16 cellular contexts compared by ENCODE assay signal in the genomic region with DNA sequence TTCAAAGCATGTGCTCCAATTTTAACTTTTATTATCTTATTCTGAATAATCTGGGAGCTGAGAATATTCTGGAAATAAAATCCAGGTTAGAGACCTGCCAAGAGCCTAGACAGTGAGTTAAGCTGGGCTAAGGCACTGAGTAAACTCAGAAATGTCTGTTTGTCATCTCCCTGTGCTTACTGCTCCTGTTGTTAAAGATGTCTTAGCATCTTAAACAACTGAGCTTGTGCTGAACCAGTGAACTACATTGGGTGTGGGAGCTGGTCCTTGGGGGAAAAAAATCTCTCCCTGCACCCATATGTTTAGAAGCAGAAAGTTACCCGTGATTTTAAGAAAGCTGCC. TPM values are rescaled to one million over a fixed set of nuclear protein-coding genes. Genes with fewer than 3 reads are reported as not detected.
DNase-seq lines count a peak whose midpoint lies in the region; ATAC-seq and TF ChIP-seq lines count a peak whose summit lies in the region.
"Had no signal": no experiment of that assay in that cellular context is flagged by ENCODE, and none has a peak within 500 bp of the region (broad histone marks: within the 10 kb centered on the region; RNA-seq: fewer than 3 reads in every experiment).

No MANE protein-coding gene starts in this region.

- H3K4ac ChIP-seq in mesendoderm (ENCODE audit: low read depth, low read length): no peak overlapping the region

- H2BK120ac ChIP-seq in mesendoderm (ENCODE audit: low read depth, low read length): peak overlapping the region; percentile 15

- no peak for TF ChIP-seq CTCF in Loucy (conservative IDR thresholded peaks at IDR 0.05; ENCODE audit: low read length)
- no peak for TF ChIP-seq CTCF in breast epithelium (IDR thresholded peaks at IDR 0.05)
- no peak for TF ChIP-seq CTCF in type B pancreatic cell (conservative IDR thresholded peaks at IDR 0.05)

- no peaks in the 10 kb centered on the region for H3K9me3 Mint-ChIP-seq in type B pancreatic cell
- H3K9me3 Mint-ChIP-seq in naive thymus-derived CD4-positive, alpha-beta T cell: no peaks in the 10 kb centered on the region
- H3K9me3 Mint-ChIP-seq: activated naive CD4-positive, alpha-beta T cell treated with anti-CD3 and anti-CD28 coated beads for 36 hours; CD8-positive, alpha-beta T cell; stimulated activated memory B cell treated with anti-CD40 and anti-IgM and Interleukin-4, amounts not matched to agents 10 μg/mL and 1 μg/mL and 100 μg/mL, for 72 hours had no signal

- H3K27me3 ChIP-seq in Loucy (ENCODE audit: insufficient read depth, low read length, poor library complexity, severe bottlenecking): no peaks in the 10 kb centered on the region
- H3K27me3 ChIP-seq in breast epithelium: no peaks in the 10 kb centered on the region
- peaks cover 1% of the 10 kb centered on the region for H3K27me3 ChIP-seq in mesendoderm (ENCODE audit: insufficient read depth, low read length, poor library complexity)
- no peaks in the 10 kb centered on the region for H3K27me3 ChIP-seq in naive thymus-derived CD4-positive, alpha-beta T cell (ENCODE audit: control insufficient read depth in 2 of 2, insufficient read depth in 2 of 2, low read length in 2 of 2)

- no peaks in the 10 kb centered on the region for H4K20me1 ChIP-seq in Loucy (ENCODE audit: insufficient read depth, low read length, poor library complexity, severe bottlenecking)

- H3K9me3 ChIP-seq in Loucy (ENCODE audit: insufficient read depth, low read depth, low read length) (no peaks in the 10 kb centered on the region), breast epithelium (no peaks in the 10 kb centered on the region)
- no peaks in the 10 kb centered on the region for H3K9me3 ChIP-seq in naive thymus-derived CD4-positive, alpha-beta T cell (ENCODE audit: control insufficient read depth in 2 of 3, low read length in 3 of 3)
- H3K9me3 ChIP-seq: psoas muscle had no signal

- peak overlapping the region; percentile 81 for H3K27ac Mint-ChIP-seq in type B pancreatic cell
- H3K27ac Mint-ChIP-seq in naive thymus-derived CD4-positive, alpha-beta T cell: no peak overlapping the region
- H3K27ac Mint-ChIP-seq: activated naive CD4-positive, alpha-beta T cell treated with anti-CD3 and anti-CD28 coated beads for 36 hours; CD8-positive, alpha-beta T cell; stimulated activated memory B cell treated with anti-CD40 and anti-IgM and Interleukin-4, amounts not matched to agents 10 μg/mL and 1 μg/mL and 100 μg/mL, for 72 hours had no signal

- H3K4me2 ChIP-seq in Loucy (ENCODE audit: low read depth, low read length, poor library complexity, severe bottlenecking) (no peak overlapping the region), mesendoderm (ENCODE audit: low read length) (peak overlapping the region; percentile 18)

- no peak for ATAC-seq in naive thymus-derived CD4-positive, alpha-beta T cell
- ATAC-seq: CD8-positive, alpha-beta T cell; stimulated activated memory B cell treated with anti-CD40 and anti-IgM and Interleukin-4, amounts not matched to agents 10 μg/mL and 1 μg/mL and 100 μg/mL, for 72 hours had no signal

- no peaks in the 10 kb centered on the region for H3K36me3 ChIP-seq in Loucy (ENCODE audit: insufficient read depth, low read length)
- no peaks in the 10 kb centered on the region for H3K36me3 ChIP-seq in breast epithelium
- no peaks in the 10 kb centered on the region for H3K36me3 ChIP-seq in mesendoderm (ENCODE audit: control insufficient read depth, insufficient read depth, low read length)
- H3K36me3 ChIP-seq in naive thymus-derived CD4-positive, alpha-beta T cell (ENCODE audit: control insufficient read depth in 2 of 3, insufficient read depth in 3 of 3, low read length in 3 of 3): no peaks in the 10 kb centered on the region

- peak overlapping the region; percentile 19 for H2AK5ac ChIP-seq in mesendoderm (ENCODE audit: low read length)

- no peak overlapping the region for H2BK15ac ChIP-seq in mesendoderm (replicated peaks; ENCODE audit: low read depth)

- peak overlapping the region; percentile 15; the same call in 1 of the 2 replicates for H2AFZ ChIP-seq in Loucy (ENCODE audit: low read length)

- no peak overlapping the region for H4K8ac ChIP-seq in mesendoderm (ENCODE audit: low read depth, low read length)

- H4K5ac ChIP-seq in mesendoderm (ENCODE audit: low read length): no peak overlapping the region

- no peaks in the 10 kb centered on the region for H3K9me2 ChIP-seq in Loucy (replicated peaks; ENCODE audit: low read depth, low read length)

- H2BK5ac ChIP-seq in mesendoderm (ENCODE audit: low read length): no peak overlapping the region

- no peak for DNase-seq in breast epithelium (ENCODE audit: low spot score in 2 of 2)
- DNase-seq in mesendoderm: no peak
- DNase-seq in type B pancreatic cell (ENCODE audit: extremely low spot score, unreplicated experiment): no peak
- DNase-seq in naive thymus-derived CD4-positive, alpha-beta T cell: no peak
- no peak for DNase-seq in activated CD4-positive, CD25-positive, alpha-beta regulatory T cell (lab: John Stamatoyannopoulos, UW)
- DNase-seq in kidney tubule cell (ENCODE audit: low spot score): no peak
- DNase-seq: activated naive CD4-positive, alpha-beta T cell treated with anti-CD3 and anti-CD28 coated beads for 36 hours; CD8-positive, alpha-beta T cell; cerebellar nuclear complex; GF-D8; Karpas-422; NCI-H2029; psoas muscle; stimulated activated CD4-positive, alpha-beta T cell treated with anti-CD3 and anti-CD28 coated beads, Interleukin-4, amount 100 ng/mL, for 4 hours had no signal

- H3K23ac ChIP-seq in mesendoderm (ENCODE audit: low read length): no peak overlapping the region

- POLR2A ChIA-PET in naive thymus-derived CD4-positive, alpha-beta T cell (lab: Charles Lee): no interaction called here

- CTCF ChIA-PET in naive thymus-derived CD4-positive, alpha-beta T cell (lab: Charles Lee): interaction anchor here (0.6 to 2.5 kb wide), 2 partner anchors 24 to 127 kb away, joined by 3 to 10 read pairs; a partner anchor contains a TSS

- H3K79me1 ChIP-seq in mesendoderm (ENCODE audit: low read length): no peaks in the 10 kb centered on the region

- H3K4me1 ChIP-seq in Loucy (ENCODE audit: insufficient read depth, low read length, poor library complexity, severe bottlenecking): no peaks in the 10 kb centered on the region
- H3K4me1 ChIP-seq in breast epithelium: peaks cover 0 to 8% of the 10 kb centered on the region in 2 donors
- H3K4me1 ChIP-seq in mesendoderm (ENCODE audit: control insufficient read depth, low read depth, low read length): peaks cover 14% of the 10 kb centered on the region
- H3K4me1 ChIP-seq in naive thymus-derived CD4-positive, alpha-beta T cell (ENCODE audit: control insufficient read depth in 2 of 2, insufficient read depth in 2 of 2, low read length in 2 of 2): no peaks in the 10 kb centered on the region
- H3K4me1 ChIP-seq: psoas muscle had no signal

- H3K4me3 Mint-ChIP-seq in type B pancreatic cell: peak overlapping the region; percentile 56
- H3K4me3 Mint-ChIP-seq in naive thymus-derived CD4-positive, alpha-beta T cell: no peak overlapping the region
- H3K4me3 Mint-ChIP-seq: activated naive CD4-positive, alpha-beta T cell treated with anti-CD3 and anti-CD28 coated beads for 36 hours; CD8-positive, alpha-beta T cell; stimulated activated memory B cell treated with anti-CD40 and anti-IgM and Interleukin-4, amounts not matched to agents 10 μg/mL and 1 μg/mL and 100 μg/mL, for 72 hours had no signal

- no CpG with 5 or more reads among the region's 1 CpG for WGBS in mesendoderm (ENCODE audit: extremely low coverage, insufficient coverage, low lambda C conversion rate)

- H3K4me3 ChIP-seq in Loucy (ENCODE audit: low read length, poor library complexity, severe bottlenecking) (no peak overlapping the region), breast epithelium (no peak overlapping the region), mesendoderm (ENCODE audit: low read length) (no peak overlapping the region)
- no peak overlapping the region for H3K4me3 ChIP-seq in naive thymus-derived CD4-positive, alpha-beta T cell (ENCODE audit: low read length)
- H3K4me3 ChIP-seq: psoas muscle had no signal

- H3K56ac ChIP-seq in mesendoderm (ENCODE audit: low read length): peak overlapping the region; percentile 31

- peaks cover 29% of the 10 kb centered on the region for H3K4me1 Mint-ChIP-seq in type B pancreatic cell (ENCODE audit: unreplicated experiment)
- H3K4me1 Mint-ChIP-seq in naive thymus-derived CD4-positive, alpha-beta T cell: peaks cover 0 to 5% (median 0%) of the 10 kb centered on the region in 7 donors
- H3K4me1 Mint-ChIP-seq: stimulated activated memory B cell treated with anti-CD40 and anti-IgM and Interleukin-4, amounts not matched to agents 10 μg/mL and 1 μg/mL and 100 μg/mL, for 72 hours had no signal

- no peaks in the 10 kb centered on the region for H3F3A ChIP-seq in Loucy (ENCODE audit: low read depth)

- H3K36me3 Mint-ChIP-seq in type B pancreatic cell: no peaks in the 10 kb centered on the region
- H3K36me3 Mint-ChIP-seq in naive thymus-derived CD4-positive, alpha-beta T cell: no peaks in the 10 kb centered on the region
- H3K36me3 Mint-ChIP-seq: CD8-positive, alpha-beta T cell; stimulated activated memory B cell treated with anti-CD40 and anti-IgM and Interleukin-4, amounts not matched to agents 10 μg/mL and 1 μg/mL and 100 μg/mL, for 72 hours had no signal

- H3K27me3 Mint-ChIP-seq in type B pancreatic cell: no peaks in the 10 kb centered on the region
- H3K27me3 Mint-ChIP-seq in naive thymus-derived CD4-positive, alpha-beta T cell: peaks cover 6 to 39% (median 18%) of the 10 kb centered on the region in 5 donors

- H3K9ac ChIP-seq in Loucy (ENCODE audit: low read depth, low read length, poor library complexity, severe bottlenecking) (no peak overlapping the region), mesendoderm (ENCODE audit: low read length) (peak overlapping the region; percentile 22)

- no peak for TF ChIP-seq POLR2A in breast epithelium (IDR thresholded peaks at IDR 0.05)

- intact Hi-C loops in breast epithelium (cut with DNase I; ENCODE audit: low total_unique reads): no loop called here
- intact Hi-C loops in naive thymus-derived CD4-positive, alpha-beta T cell (cut with micrococcal nuclease): no loop called here

- H3K27ac ChIP-seq in breast epithelium (peak overlapping the region; percentile 62 to 63), mesendoderm (ENCODE audit: low read depth, low read length) (peak overlapping the region; percentile 83)
- H3K27ac ChIP-seq in naive thymus-derived CD4-positive, alpha-beta T cell (ENCODE audit: low read depth, low read length): no peak overlapping the region
- H3K27ac ChIP-seq: psoas muscle had no signal

- H3K79me2 ChIP-seq in Loucy (ENCODE audit: insufficient read depth, low read length) (no peaks in the 10 kb centered on the region), mesendoderm (ENCODE audit: control insufficient read depth, insufficient read depth, low read length) (no peaks in the 10 kb centered on the region)

- H3K18ac ChIP-seq in mesendoderm (ENCODE audit: low read length): peak overlapping the region; percentile 91

RNA-seq across cellular contexts. Expression of a gene that starts 25.0 kb away (rescaled TPM):
- total RNA-seq in breast epithelium (10 to 100 TPM; 67.7 to 75.1 (median 73.8) TPM), type B pancreatic cell (ENCODE audit: low replicate concordance) (87.1 and 88.1 TPM in 2 replicates)
- 55.7 TPM for polyA plus RNA-seq in mesendoderm (2013, experiment 1 of 2)
- 57.3 TPM for polyA plus RNA-seq in mesendoderm (2013, experiment 2 of 2)
- total RNA-seq in naive thymus-derived CD4-positive, alpha-beta T cell: 10 to 100 TPM; 16.6 to 60.1 (median 37.1) TPM
- polyA plus RNA-seq in naive thymus-derived CD4-positive, alpha-beta T cell: 10 to 100 TPM; 41.3 to 47.6 TPM

RNA-seq across cellular contexts. Expression of a gene that starts 49.0 kb away (rescaled TPM):
- total RNA-seq in breast epithelium (10 to 100 TPM; 28.2 to 54.7 (median 54.4) TPM), type B pancreatic cell (ENCODE audit: low replicate concordance) (10.9 and 15.2 TPM in 2 replicates)
- 2.3 TPM for polyA plus RNA-seq in mesendoderm (2013, experiment 1 of 2)
- 2.0 TPM for polyA plus RNA-seq in mesendoderm (2013, experiment 2 of 2)
- 100 to 1,000 TPM in 1 of 5 experiments, 10 to 100 TPM in 1, 1 to 10 TPM in 3; 1.4 to 125 (median 5.9) TPM for total RNA-seq in naive thymus-derived CD4-positive, alpha-beta T cell
- 1 to 10 TPM in 1 of 2 donors, under 1 TPM in 1; 0.94 to 2.2 TPM for polyA plus RNA-seq in naive thymus-derived CD4-positive, alpha-beta T cell
